26 cellular contexts compared by ENCODE assay signal in genomic region chr19:45711851-45712698, GRCh38. TPM values are rescaled to one million over a fixed set of nuclear protein-coding genes. Genes with fewer than 3 reads are reported as not detected.
"Had no signal": no experiment of that assay in that cellular context is flagged by ENCODE, and none has a peak within 500 bp of the region (broad histone marks: within the 10 kb centered on the region; RNA-seq: fewer than 3 reads in every experiment).

No MANE protein-coding gene starts in this region.

- DNase-seq: activated CD4-positive, alpha-beta T cell treated with anti-CD3 and anti-CD28 coated beads, Interleukin-2, amount 10 ng/mL, durations not matched to agents 7 days and 5 days; activated CD8-positive, alpha-beta T cell treated with anti-CD3 and anti-CD28 coated beads for 36 hours; activated gamma-delta T cell; aorta; central memory CD4-positive, alpha-beta T cell; effector memory CD4-positive, alpha-beta T cell; esophagus squamous epithelium; gastrocnemius medialis; hypothalamus; left colon; lower lobe of right lung; naive thymus-derived CD4-positive, alpha-beta T cell; stimulated activated CD4-positive, alpha-beta T cell treated with anti-CD3 and anti-CD28 coated beads, Interleukin-1b, Interleukin-23, amount 100 ng/mL, for 48 hours; stimulated activated naive CD8-positive, alpha-beta T cell treated with anti-CD3 and anti-CD28 coated beads, Interleukin-15, amount 100 ng/mL, for 72 hours had no signal

- ATAC-seq: activated CD4-positive, CD25-positive, alpha-beta regulatory T cell treated with anti-CD3 and anti-CD28 coated beads, Interleukin-2, amount 50 U/mL, for 24 hours; activated CD8-positive, alpha-beta T cell treated with anti-CD3 and anti-CD28 coated beads for 36 hours; gastrocnemius medialis; left colon; lower lobe of right lung; naive thymus-derived CD4-positive, alpha-beta T cell; stimulated activated naive CD8-positive, alpha-beta T cell treated with anti-CD3 and anti-CD28 coated beads, Interleukin-15, amount 100 ng/mL, for 72 hours had no signal

- H3K4me1 ChIP-seq: prostate gland had no signal

- H3K4me3 ChIP-seq: esophagus squamous epithelium, gastrocnemius medialis, lower lobe of right lung, prostate gland, suprapubic skin, tibial nerve had no signal

- H3K9me3 ChIP-seq: esophagus squamous epithelium, gastrocnemius medialis, lower lobe of right lung, prostate gland, suprapubic skin, tibial nerve had no signal

- H3K27me3 ChIP-seq: esophagus squamous epithelium, gastrocnemius medialis, suprapubic skin, tibial nerve had no signal

- H3K27ac ChIP-seq: esophagus squamous epithelium, gastrocnemius medialis, lower lobe of right lung, prostate gland, suprapubic skin had no signal

RNA-seq across cellular contexts. Expression of gene MEIOSIN, which starts 21.2 kb away (rescaled TPM):
- total RNA-seq: activated CD4-positive, alpha-beta T cell treated with anti-CD3 and anti-CD28 coated beads, Interleukin-2, amount 10 ng/mL, durations not matched to agents 7 days and 5 days; activated CD8-positive, alpha-beta T cell treated with anti-CD3 and anti-CD28 coated beads for 36 hours; activated T-helper 1 cell treated with anti-CD3 and anti-CD28 coated beads, Interleukin-12 subunit alpha, Interleukin-12 subunit beta, Interleukin-2, Interleukin-4 antibody, amounts not matched to agents 30 ng/mL and 10 ng/mL and 1 ng/mL, durations not matched to agents 14 hours and 24 hours and 36 hours; aorta; dermis microvascular lymphatic vessel endothelial cell; esophagus squamous epithelium; gastrocnemius medialis; left colon; lower lobe of right lung; mesenteric fat pad; naive thymus-derived CD4-positive, alpha-beta T cell; neural crest cell; osteoblast; skeletal muscle tissue; suprapubic skin; T-helper 2 cell treated with Interferon-gamma antibody and Interleukin-4, amounts not matched to agents 100 ng/mL and 5 ng/mL, for 36 hours; tibial nerve; urinary bladder had no signal
- polyA plus RNA-seq: aorta; naive thymus-derived CD4-positive, alpha-beta T cell; urinary bladder had no signal

RNA-seq across cellular contexts. Expression of gene GIPR, which starts 44.1 kb away (rescaled TPM):
- total RNA-seq: gastrocnemius medialis had no signal
- polyA plus RNA-seq: aorta had no signal
